Comparison of ENCODE assay signal across 14 cellular contexts in the genomic region with DNA sequence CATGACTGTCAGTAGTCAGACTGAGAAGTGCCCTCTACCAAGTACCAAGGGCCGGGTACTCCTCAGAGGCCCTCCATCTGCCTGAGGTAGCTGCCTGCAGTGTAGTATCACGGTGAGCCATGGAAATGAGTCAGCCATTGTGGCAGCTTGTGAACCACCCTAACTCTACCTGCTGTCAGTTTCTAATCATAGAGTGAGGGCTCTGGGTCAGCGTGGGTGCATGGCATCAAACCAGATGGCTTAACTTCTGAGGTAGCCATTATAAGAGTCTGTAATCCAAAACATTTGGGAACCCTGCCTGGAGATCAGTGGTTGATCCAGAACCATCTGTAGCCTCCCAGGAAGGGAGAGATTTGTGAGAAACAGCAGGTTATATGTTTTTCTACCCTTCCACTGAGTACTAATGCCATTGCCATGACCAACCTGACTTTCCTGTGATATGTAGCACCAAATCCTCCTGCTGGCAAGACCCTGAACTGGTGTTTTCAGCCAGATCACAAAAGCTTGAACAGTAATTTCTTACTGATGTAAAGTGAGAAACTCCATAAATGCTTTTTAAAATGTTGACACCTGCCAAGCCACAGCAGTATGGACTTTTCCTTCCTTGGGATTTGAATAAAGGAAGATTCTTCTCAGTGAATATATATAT. TPM values are rescaled to one million over a fixed set of nuclear protein-coding genes. Genes with fewer than 3 reads are reported as not detected.
A peak's percentile ranks its signal among the peaks of the same experiment; 100 is the strongest.
DNase-seq lines count a peak whose midpoint lies in the region; ATAC-seq and TF ChIP-seq lines count a peak whose summit lies in the region.
"Had no signal": no experiment of that assay in that cellular context is flagged by ENCODE, and none has a peak within 500 bp of the region (broad histone marks: within the 10 kb centered on the region; RNA-seq: fewer than 3 reads in every experiment).

No MANE protein-coding gene starts in this region.

- no peak overlapping the region for H3K4me3 ChIP-seq in hepatocyte
- H3K4me3 ChIP-seq: sigmoid colon, suprapubic skin had no signal

- peaks cover 30% of the 10 kb centered on the region for H3K4me1 ChIP-seq in hepatocyte (ENCODE audit: insufficient read depth)

- H3K27ac Mint-ChIP-seq in T-cell, result no peak overlapping the region
- H3K27ac Mint-ChIP-seq: activated B cell treated with CpG ODN at 0.5 μM for 24 hours had no signal

- TF ChIP-seq CTCF in hepatocyte (IDR thresholded peaks at IDR 0.05; ENCODE audit: poor library complexity), result no peak
- TF ChIP-seq CTCF in GM10248 (IDR thresholded peaks at IDR 0.05; ENCODE audit: control extremely low read depth, extremely low read depth, low read depth, missing control alignments), result no peak

- H3K4me2 ChIP-seq in hepatocyte, result no peak overlapping the region

- H2AFZ ChIP-seq in hepatocyte, result no peak overlapping the region

- peaks cover 2% of the 10 kb centered on the region for H3K79me2 ChIP-seq in hepatocyte

- H4K20me1 ChIP-seq in hepatocyte (ENCODE audit: insufficient read depth, poor library complexity, severe bottlenecking), result no peaks in the 10 kb centered on the region

- POLR2A ChIA-PET in T-cell (lab: Charles Lee), result no interaction called here
- POLR2A ChIA-PET in GM10248 (lab: Yijun Ruan, JAX), result no interaction called here

- no peaks in the 10 kb centered on the region for H3K9me2 ChIP-seq in hepatocyte (replicated peaks; ENCODE audit: insufficient read depth)

- peak; percentile 31 to 35 for DNase-seq in stimulated activated CD4-positive, alpha-beta T cell treated with anti-CD3 and anti-CD28 coated beads, Interleukin-15, amount 100 ng/mL, for 48 hours (ENCODE audit: low read depth in 2 of 2)
- no peak for DNase-seq in stimulated activated CD4-positive, alpha-beta T cell treated with anti-CD3 and anti-CD28 coated beads, Interleukin-12 subunit alpha, Interleukin-12 subunit beta, amount 100 ng/mL, for 4 hours
- no peak for DNase-seq in hepatocyte (ENCODE audit: low spot score)
- DNase-seq in occipital lobe (lab: John Stamatoyannopoulos, UW), result no peak
- no peak for DNase-seq in T-cell
- DNase-seq in GM10248 (ENCODE audit: extremely low spot score), result no peak
- no peak for DNase-seq in central memory CD4-positive, alpha-beta T cell
- DNase-seq: activated B cell treated with CpG ODN at 0.5 μM for 24 hours; CD8-positive, alpha-beta memory T cell; cortex of kidney; KG1; sigmoid colon had no signal

- H3K9me3 ChIP-seq in hepatocyte (ENCODE audit: low read depth), result no peaks in the 10 kb centered on the region
- H3K9me3 ChIP-seq: sigmoid colon, suprapubic skin had no signal

- H3K27ac ChIP-seq in angular gyrus (ENCODE audit: low read depth, low read length) (peak overlapping the region; percentile 44), hepatocyte (peak overlapping the region; percentile 92)
- H3K27ac ChIP-seq: sigmoid colon, suprapubic skin had no signal

- WGBS in hepatocyte (ENCODE audit: low lambda C conversion rate, missing lambda C conversion rate), result 87% methylated on average over 3 of the region's 3 CpGs

- H3K27me3 Mint-ChIP-seq in T-cell, result no peaks in the 10 kb centered on the region
- H3K27me3 Mint-ChIP-seq: activated B cell treated with CpG ODN at 0.5 μM for 24 hours; CD8-positive, alpha-beta memory T cell had no signal

- H3K4me3 Mint-ChIP-seq in T-cell, result no peak overlapping the region
- H3K4me3 Mint-ChIP-seq: activated B cell treated with CpG ODN at 0.5 μM for 24 hours; CD8-positive, alpha-beta memory T cell had no signal

- ATAC-seq in T-cell (replicated peaks in 1 of 4), result no peak

- CTCF ChIA-PET in T-cell (lab: Charles Lee) (interaction anchor here (0.9 to 1.8 kb wide), 3 partner anchors 14 to 222 kb away, joined by 3 to 5 read pairs (median 4); no protein-coding TSS in a partner anchor), GM10248 (lab: Yijun Ruan, JAX) (interaction anchor here (1.0 to 10.4 kb wide), 5 partner anchors 11 to 71 kb away, joined by 3 to 123 read pairs (median 8); no protein-coding TSS in a partner anchor)

- H3K27me3 ChIP-seq in hepatocyte, result no peaks in the 10 kb centered on the region
- H3K27me3 ChIP-seq: sigmoid colon, suprapubic skin had no signal

- H3K4me1 Mint-ChIP-seq in T-cell, result peaks cover 0 to 16% (median 5%) of the 10 kb centered on the region in 3 donors

- no peaks in the 10 kb centered on the region for H3K9me3 Mint-ChIP-seq in T-cell
- H3K9me3 Mint-ChIP-seq: activated B cell treated with CpG ODN at 0.5 μM for 24 hours; CD8-positive, alpha-beta memory T cell had no signal

- H3K36me3 ChIP-seq in hepatocyte (replicated peaks; ENCODE audit: insufficient read depth, low read depth), result no peaks in the 10 kb centered on the region

- peaks cover 37% of the 10 kb centered on the region for H3K36me3 Mint-ChIP-seq in T-cell

RNA-seq across cellular contexts. Expression of a gene that starts 38.9 kb away (rescaled TPM):
- total RNA-seq in hepatocyte (51.1 and 59.7 TPM in 2 replicates), occipital lobe (55.2 TPM), T-cell (10 to 100 TPM; 52.5 to 70.8 (median 58.5) TPM)
- 11.7 and 12.1 TPM in 2 replicates for polyA plus RNA-seq in hepatocyte

Comparison
In these comparisons a context has a peak if more than half of its experiments do, and no peak if none do; other contexts are left out.
1. DNase-seq: peak in stimulated activated CD4-positive, alpha-beta T cell treated with anti-CD3 and anti-CD28 coated beads, Interleukin-15, amount 100 ng/mL, for 48 hours (2 of 2); none in stimulated activated CD4-positive, alpha-beta T cell treated with anti-CD3 and anti-CD28 coated beads, Interleukin-12 subunit alpha, Interleukin-12 subunit beta, amount 100 ng/mL, for 4 hours (single experiment), hepatocyte (single experiment), occipital lobe (single experiment), T-cell (0 of 34), GM10248 (single experiment) and central memory CD4-positive, alpha-beta T cell (single experiment).